ENCODE assay signal across 1 cellular context in the genomic region with DNA sequence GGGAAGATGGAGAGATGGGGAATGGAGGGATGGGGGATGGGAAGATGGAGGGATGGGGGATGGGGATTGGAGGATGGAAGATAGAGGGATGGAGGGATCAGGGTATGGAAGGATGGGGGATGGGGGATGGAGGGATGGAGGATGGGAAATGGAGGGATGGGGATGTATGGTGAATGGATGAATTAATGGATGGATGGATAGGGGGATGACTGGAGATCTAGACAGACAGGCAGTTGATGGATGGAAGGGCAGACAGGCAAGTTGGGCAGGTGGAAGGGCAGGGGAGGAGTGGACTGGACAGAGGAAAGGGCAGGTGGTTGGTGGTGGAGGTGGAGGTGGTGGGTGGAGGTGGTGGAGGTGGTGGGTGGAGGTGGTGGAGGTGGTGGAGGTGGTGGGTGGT.
TF ChIP-seq lines count a peak whose summit lies in the region.

No MANE protein-coding gene starts in this region.

TF ChIP-seq in HEK293, 187 proteins besides CTCF, POLR2A, EP300 and RAD21 (continued from another document):
- TF ChIP-seq EGR2 (tag by site-specific recombination; IDR thresholded peaks at IDR 0.05; ENCODE audit: low read depth): peak; percentile 58; the same call in 1 of the 2 replicates
